Comparison of ENCODE assay signal across 8 cellular contexts in genomic region chr16:84806256-84806889, GRCh38. TPM values are rescaled to one million over a fixed set of nuclear protein-coding genes. Genes with fewer than 3 reads are reported as not detected.
DNase-seq lines count a peak whose midpoint lies in the region; ATAC-seq and TF ChIP-seq lines count a peak whose summit lies in the region.

No MANE protein-coding gene starts in this region.

- H3K9me3 ChIP-seq in SJSA1 (replicated peaks) = no peaks in the 10 kb centered on the region
- H3K9me3 ChIP-seq in MM.1S (replicated peaks; ENCODE audit: insufficient read depth, low read length) = no peaks in the 10 kb centered on the region
- H3K9me3 ChIP-seq in endodermal cell (ENCODE audit: control insufficient read depth, low read length) = no peaks in the 10 kb centered on the region

- H3K4me1 Mint-ChIP-seq in T-helper 1 cell treated with Interleukin-12 subunit alpha and Interleukin-12 subunit beta and Interleukin-4 antibody, amounts not matched to agents 30 μg/mL and 1 μg/mL, for 36 hours (ENCODE audit: low read depth) = peaks cover 22% of the 10 kb centered on the region
- H3K4me1 Mint-ChIP-seq in stimulated activated naive B cell treated with anti-CD40 and anti-IgM and Interleukin-4, amounts not matched to agents 10 μg/mL and 1 μg/mL and 100 μg/mL, for 72 hours = peaks cover 9 to 28% of the 10 kb centered on the region in 2 donors
- no peaks in the 10 kb centered on the region for H3K4me1 Mint-ChIP-seq in endodermal cell

- H3K27me3 ChIP-seq in SJSA1 (replicated peaks) = no peaks in the 10 kb centered on the region
- peaks cover 31% of the 10 kb centered on the region for H3K27me3 ChIP-seq in MM.1S (replicated peaks; ENCODE audit: insufficient read depth, low read length)
- no peaks in the 10 kb centered on the region for H3K27me3 ChIP-seq in endodermal cell (ENCODE audit: control insufficient read depth, insufficient read depth, low read length, poor library complexity, severe bottlenecking)

- H3K4me1 ChIP-seq in SJSA1 (replicated peaks) = peaks cover 36% of the 10 kb centered on the region
- H3K4me1 ChIP-seq in MM.1S (ENCODE audit: low read length) = no peaks in the 10 kb centered on the region
- no peaks in the 10 kb centered on the region for H3K4me1 ChIP-seq in endodermal cell (ENCODE audit: control insufficient read depth, insufficient read depth, low read length)

- H3K9me3 Mint-ChIP-seq in T-helper 1 cell treated with Interleukin-12 subunit alpha and Interleukin-12 subunit beta and Interleukin-4 antibody, amounts not matched to agents 30 μg/mL and 1 μg/mL, for 36 hours = no peaks in the 10 kb centered on the region
- no peaks in the 10 kb centered on the region for H3K9me3 Mint-ChIP-seq in stimulated activated naive B cell treated with anti-CD40 and anti-IgM and Interleukin-4, amounts not matched to agents 10 μg/mL and 1 μg/mL and 100 μg/mL, for 72 hours
- peaks cover 9% of the 10 kb centered on the region for H3K9me3 Mint-ChIP-seq in endodermal cell

- TF ChIP-seq CTCF in MM.1S (IDR thresholded peaks at IDR 0.05; ENCODE audit: low read length) (no peak), endodermal cell (conservative IDR thresholded peaks at IDR 0.05) (no peak)

- no peak overlapping the region for H3K4me2 ChIP-seq in MM.1S (ENCODE audit: low read depth, low read length)

- 85 to 87% methylated on average over 26 of the region's 26 CpGs for WGBS in endodermal cell (ENCODE audit: insufficient coverage in 1 of 2, insufficient read length in 1 of 2), 2 experiments

- H3K36me3 Mint-ChIP-seq in T-helper 1 cell treated with Interleukin-12 subunit alpha and Interleukin-12 subunit beta and Interleukin-4 antibody, amounts not matched to agents 30 μg/mL and 1 μg/mL, for 36 hours (ENCODE audit: low read depth) = no peaks in the 10 kb centered on the region
- no peaks in the 10 kb centered on the region for H3K36me3 Mint-ChIP-seq in stimulated activated naive B cell treated with anti-CD40 and anti-IgM and Interleukin-4, amounts not matched to agents 10 μg/mL and 1 μg/mL and 100 μg/mL, for 72 hours
- H3K36me3 Mint-ChIP-seq in endodermal cell (ENCODE audit: low read depth) = no peaks in the 10 kb centered on the region

- H3K9me2 ChIP-seq in MM.1S (replicated peaks; ENCODE audit: insufficient read depth, low read length) = no peaks in the 10 kb centered on the region

- peak; percentile 85 to 86 for ATAC-seq in stimulated activated naive B cell treated with anti-CD40 and anti-IgM and Interleukin-4, amounts not matched to agents 10 μg/mL and 1 μg/mL and 100 μg/mL, for 72 hours (replicated peaks)

- H2AFZ ChIP-seq in MM.1S (ENCODE audit: low read length) = no peak overlapping the region

- H3K36me3 ChIP-seq in SJSA1 (no peaks in the 10 kb centered on the region), MM.1S (replicated peaks; ENCODE audit: insufficient read depth, low read length) (no peaks in the 10 kb centered on the region), endodermal cell (ENCODE audit: control insufficient read depth, insufficient read depth, low read length) (no peaks in the 10 kb centered on the region)

- H3K27ac ChIP-seq in SJSA1 (peak overlapping the region; percentile 66), MM.1S (ENCODE audit: low read length) (no peak overlapping the region), endodermal cell (ENCODE audit: low read depth, low read length) (no peak overlapping the region)

- peak overlapping the region; percentile 10 for H3K4me3 Mint-ChIP-seq in T-helper 1 cell treated with Interleukin-12 subunit alpha and Interleukin-12 subunit beta and Interleukin-4 antibody, amounts not matched to agents 30 μg/mL and 1 μg/mL, for 36 hours
- H3K4me3 Mint-ChIP-seq in stimulated activated naive B cell treated with anti-CD40 and anti-IgM and Interleukin-4, amounts not matched to agents 10 μg/mL and 1 μg/mL and 100 μg/mL, for 72 hours = peak overlapping the region; percentile 29 to 55
- no peak overlapping the region for H3K4me3 Mint-ChIP-seq in endodermal cell

- no peak overlapping the region for H3K27ac Mint-ChIP-seq in T-helper 1 cell treated with Interleukin-12 subunit alpha and Interleukin-12 subunit beta and Interleukin-4 antibody, amounts not matched to agents 30 μg/mL and 1 μg/mL, for 36 hours
- H3K27ac Mint-ChIP-seq in stimulated activated naive B cell treated with anti-CD40 and anti-IgM and Interleukin-4, amounts not matched to agents 10 μg/mL and 1 μg/mL and 100 μg/mL, for 72 hours = no peak overlapping the region
- H3K27ac Mint-ChIP-seq in endodermal cell = no peak overlapping the region

- DNase-seq in T-helper 1 cell (no peak), SJSA1 (ENCODE audit: low read depth in 1 of 2, low spot score in 2 of 2) (peak; percentile 97), foreskin melanocyte (peak; percentile 26), NCI-H1105 treated with DMSO at 0.1 percent for 48 hours (lab: John Stamatoyannopoulos, UW) (no peak), MM.1S (no peak), endodermal cell (no peak)
- peak; percentile 44 for DNase-seq in stimulated activated naive B cell treated with anti-CD40 and anti-IgM and Interleukin-4, amounts not matched to agents 10 μg/mL and 1 μg/mL and 100 μg/mL, for 72 hours

- no peaks in the 10 kb centered on the region for H3K79me2 ChIP-seq in MM.1S (ENCODE audit: low read length)

- H3K9ac ChIP-seq in MM.1S (ENCODE audit: low read length) (no peak overlapping the region), endodermal cell (ENCODE audit: extremely low read depth, low read length, poor library complexity, severe bottlenecking) (no peak overlapping the region)

- H3K27me3 Mint-ChIP-seq in T-helper 1 cell treated with Interleukin-12 subunit alpha and Interleukin-12 subunit beta and Interleukin-4 antibody, amounts not matched to agents 30 μg/mL and 1 μg/mL, for 36 hours (ENCODE audit: low read depth) = no peaks in the 10 kb centered on the region
- peaks cover 0 to 5% of the 10 kb centered on the region in 2 donors for H3K27me3 Mint-ChIP-seq in stimulated activated naive B cell treated with anti-CD40 and anti-IgM and Interleukin-4, amounts not matched to agents 10 μg/mL and 1 μg/mL and 100 μg/mL, for 72 hours
- H3K27me3 Mint-ChIP-seq in endodermal cell (ENCODE audit: insufficient read depth) = peaks cover 2% of the 10 kb centered on the region

- peak overlapping the region; percentile 23 for H3K4me3 ChIP-seq in SJSA1
- H3K4me3 ChIP-seq in MM.1S (ENCODE audit: low read length) = no peak overlapping the region
- no peak overlapping the region for H3K4me3 ChIP-seq in endodermal cell (ENCODE audit: low read length)

- no peaks in the 10 kb centered on the region for H4K20me1 ChIP-seq in MM.1S (ENCODE audit: insufficient read depth, low read length)

- H3F3A ChIP-seq in MM.1S (ENCODE audit: insufficient read depth, low read length) = no peaks in the 10 kb centered on the region

RNA-seq across cellular contexts. Expression of gene CRISPLD2, which starts 13.4 kb away (rescaled TPM):
- 6.4 and 10.9 TPM in 2 replicates for total RNA-seq in SJSA1 (2014; rRNA removed; shearing (Covaris generic))
- total RNA-seq in endodermal cell = 1 to 10 TPM; 5.0 to 9.3 TPM
- 1.6 TPM for polyA plus RNA-seq in endodermal cell (2013, experiment 1 of 2)
- 1.7 TPM for polyA plus RNA-seq in endodermal cell (2013, experiment 2 of 2)

Comparison
In these comparisons a context has a peak if more than half of its experiments do, and no peak if none do; other contexts are left out.
1. DNase-seq: peak in SJSA1 (2 of 2), foreskin melanocyte (single experiment) and stimulated activated naive B cell treated with anti-CD40 and anti-IgM and Interleukin-4, amounts not matched to agents 10 μg/mL and 1 μg/mL and 100 μg/mL, for 72 hours (single experiment); none in T-helper 1 cell (0 of 5), NCI-H1105 treated with DMSO at 0.1 percent for 48 hours (single experiment), MM.1S (single experiment) and endodermal cell (single experiment).